ENCODE assay signal across 7 cellular contexts in genomic region chr14:22805235-22805634, GRCh38. TPM values are rescaled to one million over a fixed set of nuclear protein-coding genes. Genes with fewer than 3 reads are reported as not detected.
DNase-seq lines count a peak whose midpoint lies in the region; ATAC-seq, FAIRE-seq and TF ChIP-seq lines count a peak whose summit lies in the region.
"Not testable (repeated sequence)": the region's sequence is repeated elsewhere in the genome, so short reads cannot be mapped to it uniquely, and the experiment has no call there.
"Had no signal": no experiment of that assay in that cellular context is flagged by ENCODE, and none has a peak within 500 bp of the region (broad histone marks: within the 10 kb centered on the region; RNA-seq: fewer than 3 reads in every experiment).

No MANE protein-coding gene starts in this region.

- not testable (repeated sequence) for TF ChIP-seq RAD21 in GM12878 (IDR thresholded peaks at IDR 0.05; ENCODE audit: insufficient read depth, low read depth, low read length)

- H3K9me3 Mint-ChIP-seq in CD14-positive monocyte, memory B cell: not testable (repeated sequence)

- intact Hi-C loops in CD14-positive monocyte (cut with micrococcal nuclease); GM12878 (cut with micrococcal nuclease; ENCODE audit: unreplicated experiment): not testable (repeated sequence)

- not testable (repeated sequence) for H3K27me3 ChIP-seq in GM12878 (replicated peaks in 1 of 2; ENCODE audit: control insufficient read depth in 2 of 2, insufficient read depth in 2 of 2, low read length in 1 of 2)

- in situ Hi-C loops in GM12878 (cut with MboI), result not testable (repeated sequence)

- CTCF ChIA-PET in HEK293 (lab: Yijun Ruan, JAX) (interaction anchor here (0.5 to 0.7 kb wide), 4 partner anchors 27 to 235 kb away, joined by 3 to 6 read pairs (median 4); no protein-coding TSS in a partner anchor), GM12878 (lab: Yijun Ruan, JAX) (interaction anchor here (0.6 to 5.8 kb wide), 9 partner anchors 7 to 235 kb away, joined by 3 to 36 read pairs (median 4); no protein-coding TSS in a partner anchor)

- FAIRE-seq in GM12878 (lab: Jason Lieb, UNC), result not testable (repeated sequence)

- TF ChIP-seq EP300 in GM12878 (IDR thresholded peaks at IDR 0.05; ENCODE audit: borderline replicate concordance in 1 of 2, control insufficient read depth in 1 of 2, low read depth in 2 of 2, low read length in 2 of 2), result not testable (repeated sequence)

- H3K4me3 Mint-ChIP-seq in CD14-positive monocyte, result peak overlapping the region in 1 of 2 donors; percentile 36
- H3K4me3 Mint-ChIP-seq in memory B cell, result not testable (repeated sequence)

- H3K36me3 Mint-ChIP-seq in CD14-positive monocyte, result peaks cover 61 to 90% of the 10 kb centered on the region in 2 donors
- H3K36me3 Mint-ChIP-seq in memory B cell, result peaks cover 17% of the 10 kb centered on the region

- RAD21 ChIA-PET in GM12878 (lab: Charles Lee; ENCODE audit: unreplicated experiment), result interaction anchor here (1.1 to 14.2 kb wide), 7 partner anchors 10 to 83 kb away, joined by 3 to 219 read pairs (median 5); partner anchors contain the start of gene SLC7A7

- not testable (repeated sequence) for H3K4me3 ChIP-seq in HEK293 (ENCODE audit: low read depth, low read length)
- H3K4me3 ChIP-seq in GM12878, result peak overlapping the region; percentile 61; the same call in 1 of the 2 replicates

- H3K4me1 Mint-ChIP-seq in CD14-positive monocyte (peaks cover 92% of the 10 kb centered on the region), memory B cell (peaks cover 45% of the 10 kb centered on the region)

- not testable (repeated sequence) for H3K9me3 ChIP-seq in HEK293 (ENCODE audit: control insufficient read depth, insufficient read depth, low read depth, low read length); GM12878 (replicated peaks; ENCODE audit: control insufficient read depth, insufficient read depth, low read length)

- H3K27ac Mint-ChIP-seq in CD14-positive monocyte (peak overlapping the region in 4 of 7 donors; percentile 27 to 89 (median 74)), memory B cell (peak overlapping the region; percentile 70)

- BruUV-seq in GM12878 (replicated peaks; lab: Mats Ljungman, UMichigan), result not testable (repeated sequence)

- H3K9ac ChIP-seq in GM12878 (ENCODE audit: control insufficient read depth, insufficient read depth, low read length), result not testable (repeated sequence)

- not testable (repeated sequence) for H2AFZ ChIP-seq in GM12878 (ENCODE audit: control insufficient read depth, low read depth, low read length)

- POLR2A ChIA-PET in HEK293 (lab: Yijun Ruan, JAX), result not testable (repeated sequence)
- POLR2A ChIA-PET in GM12878 (lab: Charles Lee), result interaction anchor here (0.9 to 17.5 kb wide), 4 partner anchors 9 to 309 kb away, joined by 3 to 245 read pairs (median 23); partner anchors contain the start of gene SLC7A7

- not testable (repeated sequence) for H3K4me1 ChIP-seq in HEK293 (ENCODE audit: control insufficient read depth, insufficient read depth, low read length)
- H3K4me1 ChIP-seq in GM12878 (ENCODE audit: control insufficient read depth, insufficient read depth, low read length), result peaks cover 57% of the 10 kb centered on the region

- peaks cover 33% of the 10 kb centered on the region for H3K79me2 ChIP-seq in GM12878 (ENCODE audit: control insufficient read depth, insufficient read depth, low read length)

- H3K4me2 ChIP-seq in GM12878 (ENCODE audit: control insufficient read depth, insufficient read depth), result peak overlapping the region; percentile 19; the same call in 1 of the 2 replicates

- not testable (repeated sequence) for H4K20me1 ChIP-seq in GM12878 (ENCODE audit: control insufficient read depth, insufficient read depth)

- TF ChIP-seq POLR2A in GM12878 (IDR thresholded peaks at IDR 0.05; ENCODE audit: low read depth, low read length), result not testable (repeated sequence)

- ATAC-seq in GM12878; memory B cell (ENCODE audit: low read depth): not testable (repeated sequence)

- SMC1A ChIA-PET in GM12878 (lab: Charles Lee; ENCODE audit: uncharacterized antibody, unreplicated experiment), result interaction anchor here (1.2 to 20.3 kb wide), 7 partner anchors 4 to 39 kb away, joined by 3 to 395 read pairs (median 16); partner anchors contain the start of genes MRPL52, OXA1L and SLC7A7

- H3K27me3 Mint-ChIP-seq in CD14-positive monocyte (ENCODE audit: low read depth in 3 of 3); memory B cell: not testable (repeated sequence)

- H3K36me3 ChIP-seq in HEK293 (ENCODE audit: control insufficient read depth in 2 of 2, insufficient read depth in 1 of 2, low read length in 2 of 2); GM12878 (ENCODE audit: control insufficient read depth in 2 of 2, insufficient read depth in 2 of 2, low read length in 1 of 2): not testable (repeated sequence)

- not testable (repeated sequence) for DNase-seq in CD14-positive monocyte (ENCODE audit: low spot score); GM12878 (ENCODE audit: low read depth, low spot score); memory B cell (ENCODE audit: low spot score in 2 of 2)

- not testable (repeated sequence) for TF ChIP-seq CTCF in CD14-positive monocyte (IDR thresholded peaks at IDR 0.05); HEK293 (tag by site-specific recombination; IDR thresholded peaks at IDR 0.05); GM12878 (IDR thresholded peaks at IDR 0.05 in 2 of 3, conservative IDR thresholded peaks at IDR 0.05 in 1 of 3; ENCODE audit: control insufficient read depth in 2 of 3, extremely low read depth in 1 of 3, insufficient read depth in 1 of 3, low read depth in 3 of 3, low read length in 3 of 3)

- 70% methylated on average over 4 of the region's 4 CpGs for WGBS in GM12878 (ENCODE audit: insufficient coverage, insufficient replicate concordance, low lambda C conversion rate, missing lambda C conversion rate)

- H3K27ac ChIP-seq in HEK293 (ENCODE audit: extremely low read depth, low read depth, low read length), result not testable (repeated sequence)
- peak overlapping the region; percentile 98 for H3K27ac ChIP-seq in GM12878 (ENCODE audit: control insufficient read depth, insufficient read depth)

RNA-seq across cellular contexts. Expression of gene SLC7A7, which starts 10.0 kb away (rescaled TPM):
- polyA plus RNA-seq in CD14-positive monocyte (100 to 1,000 TPM; 262 to 371 TPM), GM12878 (2011; rRNA removed) (58.6 and 79.2 TPM in 2 replicates), GM12878 (2014; fragmentation: Illumina TruSeq; extraction: Trizol) (64.3 and 65.1 TPM in 2 replicates), GM12878 (2014; fragmentation: Nextera tagmentation; extraction: Ambion mirVana) (10 to 100 TPM; 48.1 to 72.7 TPM), GM12878 (2014; rRNA removed) (53.5 and 60.2 TPM in 2 replicates), GM12878 (2016; fragmentation: Nextera tagmentation; extraction: Ambion mirVana) (10 to 100 TPM; 27.8 to 31.1 TPM)
- total RNA-seq in GM12878 (2013; cell fraction: nucleolus; rRNA removed), result 64.8 and 70.2 TPM in 2 replicates
- total RNA-seq in GM12878 (2014; rRNA removed) (55.6 and 58.5 TPM in 2 replicates), GM12878 (2014; rRNA removed; fragmentation: Illumina TruSeq; extraction: Trizol) (38.5 and 39.7 TPM in 2 replicates), GM12878 (2021) (44.7 and 50.8 TPM in 2 replicates)
- 31.6 TPM for polyA plus RNA-seq in GM12878 (2011; ENCODE audit: low read depth)
- 81.8 and 100 TPM in 2 replicates for polyA plus RNA-seq in GM12878 (2011; cell fraction: cytosol; rRNA removed)
- polyA plus RNA-seq in GM12878 (2011; cell fraction: nucleus; rRNA removed), result 56.1 and 60.0 TPM in 2 replicates
- 29.4 and 38.4 TPM in 2 replicates for polyA plus RNA-seq in GM12878 (2012)
- polyA minus RNA-seq in GM12878 (2011; rRNA and poly(A)+ RNA removed), result 85.9 and 88.4 TPM in 2 replicates
- polyA minus RNA-seq in GM12878 (2011; cell fraction: cytosol; rRNA and poly(A)+ RNA removed), result 18.2 and 18.3 TPM in 2 replicates
- polyA minus RNA-seq in GM12878 (2011; cell fraction: nucleus; rRNA and poly(A)+ RNA removed), result 15.2 and 20.2 TPM in 2 replicates
- total RNA-seq: CD4-positive, CD25-positive, alpha-beta regulatory T cell had no signal
- polyA plus RNA-seq: CD8-positive, alpha-beta memory T cell had no signal

RNA-seq across cellular contexts. Expression of gene MRPL52, which starts 24.5 kb away (rescaled TPM):
- polyA plus RNA-seq in CD14-positive monocyte (100 to 1,000 TPM; 130 to 164 TPM), GM12878 (2011; rRNA removed) (62.7 and 86.1 TPM in 2 replicates), GM12878 (2014; fragmentation: Illumina TruSeq; extraction: Trizol) (43.2 and 67.3 TPM in 2 replicates), GM12878 (2014; fragmentation: Nextera tagmentation; extraction: Ambion mirVana) (100 to 1,000 TPM in 1 of 2 experiments, 10 to 100 TPM in 1; 51.7 to 142 TPM), GM12878 (2014; rRNA removed) (172 and 212 TPM in 2 replicates), GM12878 (2016; fragmentation: Nextera tagmentation; extraction: Ambion mirVana) (100 to 1,000 TPM; 530 to 541 TPM)
- 21.8 and 22.3 TPM in 2 replicates for total RNA-seq in GM12878 (2013; cell fraction: nucleolus; rRNA removed)
- total RNA-seq in GM12878 (2014; rRNA removed) (102 and 143 TPM in 2 replicates), GM12878 (2014; rRNA removed; fragmentation: Illumina TruSeq; extraction: Trizol) (110 and 135 TPM in 2 replicates), GM12878 (2021) (193 and 208 TPM in 2 replicates)
- 136 TPM for polyA plus RNA-seq in GM12878 (2011; ENCODE audit: low read depth)
- 51.4 and 58.7 TPM in 2 replicates for polyA plus RNA-seq in GM12878 (2011; cell fraction: cytosol; rRNA removed)
- polyA plus RNA-seq in GM12878 (2011; cell fraction: nucleus; rRNA removed), result 32.4 and 47.1 TPM in 2 replicates
- 113 and 144 TPM in 2 replicates for polyA plus RNA-seq in GM12878 (2012)
- 9.3 and 15.1 TPM in 2 replicates for polyA minus RNA-seq in GM12878 (2011; rRNA and poly(A)+ RNA removed)
- 12.3 and 22.1 TPM in 2 replicates for polyA minus RNA-seq in GM12878 (2011; cell fraction: cytosol; rRNA and poly(A)+ RNA removed)
- polyA minus RNA-seq in GM12878 (2011; cell fraction: nucleus; rRNA and poly(A)+ RNA removed), result 7.9 and 18.8 TPM in 2 replicates

RNA-seq across cellular contexts. Expression of gene MMP14, which starts 31.1 kb away (rescaled TPM):
- under 1 TPM; 0.14 to 0.44 TPM for polyA plus RNA-seq in CD14-positive monocyte
- total RNA-seq in GM12878 (2013; cell fraction: nucleolus; rRNA removed), result 3.2 and 5.0 TPM in 2 replicates
- 0.38 and 0.85 TPM in 2 replicates for total RNA-seq in GM12878 (2014; rRNA removed)
- 0.28 and 0.31 TPM in 2 replicates for total RNA-seq in GM12878 (2014; rRNA removed; fragmentation: Illumina TruSeq; extraction: Trizol)
- 1.1 and 1.8 TPM in 2 replicates for total RNA-seq in GM12878 (2021)
- 1.2 TPM for polyA plus RNA-seq in GM12878 (2011; ENCODE audit: low read depth)
- polyA plus RNA-seq in GM12878 (2011; rRNA removed), result 0.65 and 0.91 TPM in 2 replicates
- 1.8 and 2.0 TPM in 2 replicates for polyA plus RNA-seq in GM12878 (2011; cell fraction: cytosol; rRNA removed)
- polyA plus RNA-seq in GM12878 (2011; cell fraction: nucleus; rRNA removed), result 7.5 and 8.2 TPM in 2 replicates
- polyA plus RNA-seq in GM12878 (2012), result 0.46 and 0.59 TPM in 2 replicates
- polyA plus RNA-seq in GM12878 (2014; fragmentation: Illumina TruSeq; extraction: Trizol), result 0.27 and 0.56 TPM in 2 replicates
- not detected for polyA plus RNA-seq in GM12878 (2014; fragmentation: Nextera tagmentation; extraction: Ambion mirVana)
- 1.8 and 1.9 TPM in 2 replicates for polyA plus RNA-seq in GM12878 (2014; rRNA removed)
- polyA plus RNA-seq in GM12878 (2016; fragmentation: Nextera tagmentation; extraction: Ambion mirVana), result under 1 TPM; 0.32 to 0.42 TPM
- polyA minus RNA-seq in GM12878 (2011; rRNA and poly(A)+ RNA removed), result 0.15 and 0.26 TPM in 2 replicates
- not detected in 2 replicates for polyA minus RNA-seq in GM12878 (2011; cell fraction: cytosol; rRNA and poly(A)+ RNA removed)
- 0.57 and 1.1 TPM in 2 replicates for polyA minus RNA-seq in GM12878 (2011; cell fraction: nucleus; rRNA and poly(A)+ RNA removed)
- polyA plus RNA-seq: CD4-positive, CD25-positive, alpha-beta regulatory T cell; CD8-positive, alpha-beta memory T cell; IgD-negative memory B cell had no signal

RNA-seq across cellular contexts. Expression of gene OXA1L, which starts 38.7 kb away (rescaled TPM):
- polyA plus RNA-seq in CD14-positive monocyte, result 10 to 100 TPM; 61.2 to 86.9 TPM
- total RNA-seq in GM12878 (2013; cell fraction: nucleolus; rRNA removed), result 115 and 118 TPM in 2 replicates
- 289 and 292 TPM in 2 replicates for total RNA-seq in GM12878 (2014; rRNA removed)
- 115 and 126 TPM in 2 replicates for total RNA-seq in GM12878 (2014; rRNA removed; fragmentation: Illumina TruSeq; extraction: Trizol)
- total RNA-seq in GM12878 (2021), result 156 and 166 TPM in 2 replicates
- polyA plus RNA-seq in GM12878 (2011; ENCODE audit: low read depth), result 174 TPM
- polyA plus RNA-seq in GM12878 (2011; rRNA removed), result 197 and 256 TPM in 2 replicates
- 283 and 304 TPM in 2 replicates for polyA plus RNA-seq in GM12878 (2011; cell fraction: cytosol; rRNA removed)
- polyA plus RNA-seq in GM12878 (2011; cell fraction: nucleus; rRNA removed), result 405 and 422 TPM in 2 replicates
- polyA plus RNA-seq in GM12878 (2012), result 186 and 187 TPM in 2 replicates
- 214 and 224 TPM in 2 replicates for polyA plus RNA-seq in GM12878 (2014; fragmentation: Illumina TruSeq; extraction: Trizol)
- 100 to 1,000 TPM; 110 to 116 TPM for polyA plus RNA-seq in GM12878 (2014; fragmentation: Nextera tagmentation; extraction: Ambion mirVana)
- polyA plus RNA-seq in GM12878 (2014; rRNA removed), result 264 and 284 TPM in 2 replicates
- 100 to 1,000 TPM; 105 to 115 TPM for polyA plus RNA-seq in GM12878 (2016; fragmentation: Nextera tagmentation; extraction: Ambion mirVana)
- 190 and 233 TPM in 2 replicates for polyA minus RNA-seq in GM12878 (2011; rRNA and poly(A)+ RNA removed)
- 56.3 and 63.2 TPM in 2 replicates for polyA minus RNA-seq in GM12878 (2011; cell fraction: cytosol; rRNA and poly(A)+ RNA removed)
- polyA minus RNA-seq in GM12878 (2011; cell fraction: nucleus; rRNA and poly(A)+ RNA removed), result 118 and 176 TPM in 2 replicates
